Comparison of ENCODE assay signal across 1 cellular context in genomic region chr19:4036576-4037300, GRCh38.
A peak's percentile ranks its signal among the peaks of the same experiment; 100 is the strongest.
TF ChIP-seq lines count a peak whose summit lies in the region.

No MANE protein-coding gene starts in this region.

TF ChIP-seq in WTC11, 78 proteins besides CTCF, POLR2A, EP300 and RAD21:
- 0 out of 2 replicates have a peak, but pooled peaks have one; percentile 12 for TF ChIP-seq PRDM15 (CRISPR knock-in tag; IDR thresholded peaks at IDR 0.05)
- no peak for TF ChIP-seq SMAD4 (CRISPR knock-in tag; IDR thresholded peaks at IDR 0.05)
TF ChIP-seq in WTC11: peak in this region for 1.
